ENCODE assay signal across 6 cellular contexts in the genomic region with DNA sequence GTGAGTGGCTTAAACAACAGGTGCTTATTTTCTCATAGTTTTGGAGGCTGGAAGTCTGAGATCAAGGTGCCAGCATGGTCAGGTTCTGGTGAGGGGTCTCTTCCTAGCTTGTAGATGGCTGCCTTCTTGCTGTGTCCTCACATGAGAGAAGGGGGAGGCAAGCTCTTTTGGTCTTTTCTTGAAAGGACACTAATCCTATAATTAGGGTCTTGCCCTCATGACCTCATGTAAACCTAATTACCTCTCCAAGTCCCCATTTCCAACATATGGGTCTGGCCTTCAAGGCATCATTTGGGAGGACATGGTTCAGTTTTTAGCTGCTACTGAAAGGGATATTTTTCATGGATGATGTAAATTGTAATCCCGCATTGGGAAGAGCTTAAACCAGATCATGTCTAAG.
"Had no signal": no experiment of that assay in that cellular context is flagged by ENCODE, and none has a peak within 500 bp of the region (broad histone marks: within the 10 kb centered on the region; RNA-seq: fewer than 3 reads in every experiment).

No MANE protein-coding gene starts in this region.

- H3K4me2 ChIP-seq: GM23338 had no signal

- H2AFZ ChIP-seq: GM23338 had no signal

- H3K27ac ChIP-seq: HL-60 had no signal

- ATAC-seq: GM23338, K562 had no signal

- H3K27ac Mint-ChIP-seq: GM23338, H9 had no signal

- H3K4me3 Mint-ChIP-seq: GM23338, H9 had no signal

- H3K4me3 ChIP-seq: GM23338, K562 had no signal

- H3K9me3 Mint-ChIP-seq: GM23338, H9 had no signal

- DNase-seq: H9, HCEC 1CT, IMR-90 had no signal

- H3K4me1 Mint-ChIP-seq: GM23338, H9 had no signal
